In the genomic region with DNA sequence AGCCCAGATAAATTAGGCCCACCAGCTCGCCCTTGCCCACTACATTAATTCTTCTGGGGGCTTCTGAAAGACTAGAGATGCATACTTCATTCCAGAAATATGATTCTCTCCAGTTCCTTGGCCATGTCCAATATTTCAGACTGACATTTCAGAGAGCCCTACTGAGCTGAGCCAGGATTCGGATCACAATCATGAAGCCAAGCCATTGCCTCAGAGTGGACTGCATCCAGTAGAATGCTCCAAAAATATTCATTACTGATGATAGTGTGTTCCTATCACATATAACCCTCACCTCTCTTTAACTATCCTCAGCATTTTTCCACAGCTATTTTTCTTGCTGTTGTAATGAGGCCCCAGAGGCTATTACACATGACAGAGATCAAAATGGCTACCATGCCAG, we compare ENCODE assay signal across 29 cellular contexts.
"Had no signal": no experiment of that assay in that cellular context is flagged by ENCODE, and none has a peak within 500 bp of the region (broad histone marks: within the 10 kb centered on the region; RNA-seq: fewer than 3 reads in every experiment).

No MANE protein-coding gene starts in this region.

- FAIRE-seq: urothelium cell line had no signal

- H3K9me3 ChIP-seq: heart right ventricle, neutrophil, psoas muscle, right lobe of liver, suprapubic skin, thoracic aorta, tibial artery, upper lobe of right lung had no signal

- H3K9me3 Mint-ChIP-seq: naive B cell; natural killer cell; stimulated activated naive B cell treated with anti-CD40 and anti-IgM and Interleukin-4, amounts not matched to agents 10 μg/mL and 1 μg/mL and 100 μg/mL, for 72 hours; stimulated activated naive CD8-positive, alpha-beta T cell treated with anti-CD3 and anti-CD28 coated beads, Interleukin-15, Interleukin-2, amounts not matched to agents 100 ng/mL and 50 ng/mL, for 24 hours had no signal

- H3K27me3 Mint-ChIP-seq: naive B cell; stimulated activated naive B cell treated with anti-CD40 and anti-IgM and Interleukin-4, amounts not matched to agents 10 μg/mL and 1 μg/mL and 100 μg/mL, for 72 hours; stimulated activated naive CD8-positive, alpha-beta T cell treated with anti-CD3 and anti-CD28 coated beads, Interleukin-15, Interleukin-2, amounts not matched to agents 100 ng/mL and 50 ng/mL, for 24 hours had no signal

- ATAC-seq: left lobe of liver; natural killer cell; right lobe of liver; stimulated activated naive B cell treated with anti-CD40 and anti-IgM and Interleukin-4, amounts not matched to agents 10 μg/mL and 1 μg/mL and 100 μg/mL, for 72 hours; upper lobe of right lung had no signal

- H3K4me1 ChIP-seq: neural progenitor cell, parathyroid adenoma, right lobe of liver, suprapubic skin, tibial artery, upper lobe of right lung had no signal

- H3K27ac Mint-ChIP-seq: mesothelial cell of epicardium; natural killer cell; nephron progenitor cell; neural progenitor cell; stimulated activated naive B cell treated with anti-CD40 and anti-IgM and Interleukin-4, amounts not matched to agents 10 μg/mL and 1 μg/mL and 100 μg/mL, for 72 hours; stimulated activated naive CD8-positive, alpha-beta T cell treated with anti-CD3 and anti-CD28 coated beads, Interleukin-15, Interleukin-2, amounts not matched to agents 100 ng/mL and 50 ng/mL, for 24 hours had no signal

- H3K79me2 ChIP-seq: hepatocyte, parathyroid adenoma had no signal

- H3K4me3 ChIP-seq: heart right ventricle, hepatocyte, lung, neural progenitor cell, psoas muscle, right lobe of liver, smooth muscle cell, suprapubic skin, thoracic aorta, tibial artery, upper lobe of right lung had no signal

- H3K4me1 Mint-ChIP-seq: mesothelial cell of epicardium, natural killer cell, nephron progenitor cell, neural progenitor cell had no signal

- H3K4me2 ChIP-seq: hepatocyte, neural progenitor cell, smooth muscle cell had no signal

- H3K9ac ChIP-seq: neural progenitor cell, parathyroid adenoma had no signal

- H3K4me3 Mint-ChIP-seq: mesothelial cell of epicardium; naive B cell; natural killer cell; nephron progenitor cell; neural progenitor cell; stimulated activated naive B cell treated with anti-CD40 and anti-IgM and Interleukin-4, amounts not matched to agents 10 μg/mL and 1 μg/mL and 100 μg/mL, for 72 hours; stimulated activated naive CD8-positive, alpha-beta T cell treated with anti-CD3 and anti-CD28 coated beads, Interleukin-15, Interleukin-2, amounts not matched to agents 100 ng/mL and 50 ng/mL, for 24 hours had no signal

- H3K27me3 ChIP-seq: heart right ventricle, hepatocyte, neural progenitor cell, neutrophil, right lobe of liver, suprapubic skin, tibial artery, upper lobe of right lung had no signal

- H2AFZ ChIP-seq: hepatocyte, neural progenitor cell, parathyroid adenoma had no signal

- DNase-seq: heart right ventricle; islet precursor cell; mesendoderm; naive B cell; natural killer cell; nephron progenitor cell; occipital lobe; psoas muscle; right lobe of liver; stimulated activated CD4-positive, alpha-beta T cell treated with anti-CD3 and anti-CD28 coated beads, Interleukin-1b, Interleukin-23, amount 100 ng/mL, for 48 hours; stimulated activated CD4-positive, alpha-beta T cell treated with anti-CD3 and anti-CD28 coated beads, Interleukin-2, amount 100 ng/mL, for 48 hours; stimulated activated CD4-positive, alpha-beta T cell treated with anti-CD3 and anti-CD28 coated beads, Interleukin-4, amount 100 ng/mL, for 4 hours; stimulated activated CD8-positive, alpha-beta memory T cell treated with anti-CD3 and anti-CD28 coated beads, Interleukin-4, amount 100 ng/mL, for 48 hours; stimulated activated naive B cell treated with anti-CD40 and anti-IgM and Interleukin-4, amounts not matched to agents 10 μg/mL and 1 μg/mL and 100 μg/mL, for 72 hours; tibial artery; trophoblast cell; upper lobe of right lung had no signal

- H3K27ac ChIP-seq: hepatocyte, neural progenitor cell, neutrophil, parathyroid adenoma, psoas muscle, right lobe of liver, suprapubic skin, thoracic aorta, tibial artery, upper lobe of right lung had no signal
